In genomic region chr22:43955883-43956286, GRCh38 we compare ENCODE assay signal across 7 cellular contexts. TPM values are rescaled to one million over a fixed set of nuclear protein-coding genes. Genes with fewer than 3 reads are reported as not detected.
DNase-seq lines count a peak whose midpoint lies in the region; ATAC-seq, FAIRE-seq and TF ChIP-seq lines count a peak whose summit lies in the region.

No MANE protein-coding gene starts in this region.

- dilution Hi-C loops in keratinocyte (cut with MboI; ENCODE audit: extremely low pct_ligation_motif_present, low sequenced_read_pairs) = no loop called here

- H3K9me3 Mint-ChIP-seq in activated naive CD8-positive, alpha-beta T cell treated with anti-CD3 and anti-CD28 coated beads for 36 hours = no peaks in the 10 kb centered on the region

- peak overlapping the region; percentile 79 for H3K9ac ChIP-seq in HUES6 (ENCODE audit: low read length)
- peak overlapping the region; percentile 82 for H3K9ac ChIP-seq in keratinocyte (ENCODE audit: control insufficient read depth, extremely low read depth, insufficient read depth, low read length)

- H2AFZ ChIP-seq in keratinocyte (ENCODE audit: control insufficient read depth, low read length) = peak overlapping the region; percentile 92

- H3K27me3 Mint-ChIP-seq in activated naive CD8-positive, alpha-beta T cell treated with anti-CD3 and anti-CD28 coated beads for 36 hours = peaks cover 6% of the 10 kb centered on the region

- H3K9me3 ChIP-seq in HUES6 (ENCODE audit: control insufficient read depth, insufficient read depth, low read depth, low read length) = no peaks in the 10 kb centered on the region
- no peaks in the 10 kb centered on the region for H3K9me3 ChIP-seq in keratinocyte (ENCODE audit: control insufficient read depth, low read depth, low read length)
- no peaks in the 10 kb centered on the region for H3K9me3 ChIP-seq in thoracic aorta

- no peaks in the 10 kb centered on the region for H3K36me3 ChIP-seq in HUES6 (ENCODE audit: control insufficient read depth, insufficient read depth, low read length)
- no peaks in the 10 kb centered on the region for H3K36me3 ChIP-seq in keratinocyte (ENCODE audit: control insufficient read depth in 2 of 2, extremely low read depth in 1 of 2, insufficient read depth in 2 of 2, low read length in 2 of 2)
- H3K36me3 ChIP-seq in thoracic aorta = no peaks in the 10 kb centered on the region

- peak overlapping the region; percentile 95 for H3K27ac Mint-ChIP-seq in activated naive CD8-positive, alpha-beta T cell treated with anti-CD3 and anti-CD28 coated beads for 36 hours

- no peaks in the 10 kb centered on the region for H4K20me1 ChIP-seq in keratinocyte (ENCODE audit: control insufficient read depth, extremely low read depth, insufficient read depth, low read length)

- H3K27ac ChIP-seq in HUES6 (ENCODE audit: low read depth, low read length) = peak overlapping the region; percentile 73; the same call in 1 of the 2 replicates
- H3K27ac ChIP-seq in keratinocyte (ENCODE audit: control insufficient read depth, insufficient read depth, low read length) = peak overlapping the region; percentile 67
- H3K27ac ChIP-seq in thoracic aorta = peak overlapping the region; percentile 74

- no peaks in the 10 kb centered on the region for H3K27me3 ChIP-seq in HUES6 (ENCODE audit: control insufficient read depth, insufficient read depth, low read length)
- no peaks in the 10 kb centered on the region for H3K27me3 ChIP-seq in keratinocyte (ENCODE audit: control insufficient read depth, extremely low read depth, insufficient read depth, low read length)
- no peaks in the 10 kb centered on the region for H3K27me3 ChIP-seq in thoracic aorta (replicated peaks; ENCODE audit: insufficient read depth)

- peak overlapping the region; percentile 100 for H3K4me3 Mint-ChIP-seq in activated naive CD8-positive, alpha-beta T cell treated with anti-CD3 and anti-CD28 coated beads for 36 hours

- DNase-seq in activated naive CD8-positive, alpha-beta T cell treated with anti-CD3 and anti-CD28 coated beads for 36 hours = no peak
- no peak for DNase-seq in keratinocyte (ENCODE audit: low read depth, low spot score)
- no peak for DNase-seq in thoracic aorta (ENCODE audit: low spot score)
- no peak for DNase-seq in activated effector memory CD4-positive, alpha-beta T cell treated with Interleukin-2 at 50 U/mL for 16 hours
- DNase-seq in epidermal melanocyte (ENCODE audit: insufficient read length, low spot score) = no peak

- peaks cover 43% of the 10 kb centered on the region for H3K79me2 ChIP-seq in keratinocyte (ENCODE audit: control insufficient read depth, insufficient read depth, low read length)

- H3K36me3 Mint-ChIP-seq in activated naive CD8-positive, alpha-beta T cell treated with anti-CD3 and anti-CD28 coated beads for 36 hours = peaks cover 13% of the 10 kb centered on the region

- H3K4me3 ChIP-seq in HUES6 (ENCODE audit: low read depth, low read length) (peak overlapping the region; percentile 92), keratinocyte (ENCODE audit: control insufficient read depth in 2 of 3, extremely low read depth in 1 of 3, insufficient read depth in 2 of 3, low read depth in 1 of 3, low read length in 3 of 3) (peak overlapping the region; percentile 70 to 94 (median 83)), thoracic aorta (peak overlapping the region; percentile 93)

- H3K4me2 ChIP-seq in keratinocyte (ENCODE audit: control insufficient read depth, extremely low read depth, insufficient read depth, low read depth, low read length) = peak overlapping the region; percentile 78

- no peaks in the 10 kb centered on the region for H3K9me1 ChIP-seq in keratinocyte (ENCODE audit: control insufficient read depth, extremely low read depth, insufficient read depth, low read length)

- ATAC-seq in GM18511 (IDR thresholded peaks at IDR 0.05; ENCODE audit: unreplicated experiment) = peak; percentile 33
- no peak for ATAC-seq in thoracic aorta (ENCODE audit: insufficient number of reproducible peaks, low FRiP score, low read depth)

- H3K4me1 ChIP-seq in HUES6 (ENCODE audit: control insufficient read depth, insufficient read depth, low read length) = peaks cover 20% of the 10 kb centered on the region
- H3K4me1 ChIP-seq in keratinocyte (ENCODE audit: control insufficient read depth, extremely low read depth, insufficient read depth, low read length) = peaks cover 18% of the 10 kb centered on the region
- H3K4me1 ChIP-seq in thoracic aorta (ENCODE audit: control insufficient read depth in 1 of 2, low read depth in 2 of 2) = peaks cover 17 to 23% of the 10 kb centered on the region in 2 donors

- no peak for TF ChIP-seq CTCF in keratinocyte (optimal IDR thresholded peaks at IDR 0.05 in 1 of 3, IDR thresholded peaks at IDR 0.05 in 1 of 3, conservative IDR thresholded peaks at IDR 0.05 in 1 of 3; ENCODE audit: extremely low read depth in 1 of 3, insufficient read depth in 2 of 3, low read length in 3 of 3)
- TF ChIP-seq CTCF in thoracic aorta (IDR thresholded peaks at IDR 0.05) = no peak

- peaks cover 31% of the 10 kb centered on the region for H3K4me1 Mint-ChIP-seq in activated naive CD8-positive, alpha-beta T cell treated with anti-CD3 and anti-CD28 coated beads for 36 hours

- FAIRE-seq in keratinocyte (lab: Jason Lieb, UNC) = peak; percentile 52

RNA-seq across cellular contexts. Expression of gene SAMM50, which starts 0.6 kb away (rescaled TPM):
- 10 to 100 TPM; 59.0 to 62.3 TPM for total RNA-seq in activated naive CD8-positive, alpha-beta T cell treated with anti-CD3 and anti-CD28 coated beads for 36 hours
- 44.0 to 54.6 TPM (median 50.0 TPM) in 3 replicates for polyA plus RNA-seq in keratinocyte
- polyA plus RNA-seq in keratinocyte (2011; ENCODE audit: low read depth) = 27.0 TPM
- polyA plus RNA-seq in keratinocyte (2011; cell fraction: cytosol; rRNA removed) = 41.1 and 49.2 TPM in 2 replicates
- 38.4 and 42.4 TPM in 2 replicates for polyA plus RNA-seq in keratinocyte (2011; cell fraction: nucleus; rRNA removed)
- 43.4 and 55.3 TPM in 2 replicates for polyA plus RNA-seq in keratinocyte (2012; ENCODE audit: low replicate concordance)
- 27.3 to 50.4 TPM (median 39.2 TPM) in 3 replicates for polyA minus RNA-seq in keratinocyte
- 31.7 TPM for polyA minus RNA-seq in keratinocyte (2011; cell fraction: cytosol; rRNA and poly(A)+ RNA removed)
- 11.1 and 23.3 TPM in 2 replicates for polyA minus RNA-seq in keratinocyte (2011; cell fraction: nucleus; rRNA and poly(A)+ RNA removed)
- 10 to 100 TPM; 22.6 to 28.1 TPM for total RNA-seq in thoracic aorta

RNA-seq across cellular contexts. Expression of gene PNPLA3, which starts 32.3 kb away (rescaled TPM):
- total RNA-seq in activated naive CD8-positive, alpha-beta T cell treated with anti-CD3 and anti-CD28 coated beads for 36 hours = under 1 TPM; 0.39 to 0.52 TPM
- 12.0 to 18.5 TPM (median 15.2 TPM) in 3 replicates for polyA plus RNA-seq in keratinocyte
- 5.0 TPM for polyA plus RNA-seq in keratinocyte (2011; ENCODE audit: low read depth)
- 7.6 and 10.3 TPM in 2 replicates for polyA plus RNA-seq in keratinocyte (2011; cell fraction: cytosol; rRNA removed)
- 52.2 and 69.8 TPM in 2 replicates for polyA plus RNA-seq in keratinocyte (2011; cell fraction: nucleus; rRNA removed)
- polyA plus RNA-seq in keratinocyte (2012; ENCODE audit: low replicate concordance) = 8.5 and 9.4 TPM in 2 replicates
- 17.5 to 38.8 TPM (median 18.0 TPM) in 3 replicates for polyA minus RNA-seq in keratinocyte
- 3.8 TPM for polyA minus RNA-seq in keratinocyte (2011; cell fraction: cytosol; rRNA and poly(A)+ RNA removed)
- 15.4 and 22.9 TPM in 2 replicates for polyA minus RNA-seq in keratinocyte (2011; cell fraction: nucleus; rRNA and poly(A)+ RNA removed)
- not detected for total RNA-seq in thoracic aorta
